8 cellular contexts compared by ENCODE assay signal in genomic region chr6:73653571-73654424, GRCh38. TPM values are rescaled to one million over a fixed set of nuclear protein-coding genes. Genes with fewer than 3 reads are reported as not detected.
DNase-seq lines count a peak whose midpoint lies in the region; ATAC-seq, FAIRE-seq and TF ChIP-seq lines count a peak whose summit lies in the region.

TSS of gene SLC17A5 (minus strand) at chr6:73653992. CDS start at chr6:73653886, 106 bp downstream.

- peak within 1 kb of the TSS; percentile 95 for H3K9ac ChIP-seq in HepG2 (ENCODE audit: insufficient read depth, low read depth, low read length)

- peak within 1 kb of the TSS; percentile 96 for H3K27ac ChIP-seq in HepG2 (ENCODE audit: extremely low read length, insufficient read depth, low read length)

- POLR2A ChIA-PET in HepG2 (lab: Yijun Ruan, JAX) = interaction anchor here (0.6 to 3.9 kb wide), 20 partner anchors 10 to 1590 kb away, joined by 3 to 46 read pairs (median 6); partner anchors contain the start of genes EEF1A1 and MTO1

- TF ChIP-seq EP300 in HepG2 (IDR thresholded peaks at IDR 0.05; ENCODE audit: low read depth in 2 of 2, low read length in 2 of 2) = 0 out of 4 replicates have a peak, but pooled peaks of 1 of the 2 experiments have one; percentile 29
- TF ChIP-seq EP300 in HepG2 (CRISPR knock-in tag; IDR thresholded peaks at IDR 0.05; ENCODE audit: borderline replicate concordance) = no peak

- no peaks in the 10 kb centered on the region; a peak in 1 of 5 replicates for H3K27me3 ChIP-seq in HepG2 (ENCODE audit: control insufficient read depth in 1 of 2, insufficient read depth in 2 of 2, low read length in 2 of 2)

- peaks cover 18% of the 10 kb centered on the region for H3K4me1 Mint-ChIP-seq in CD14-positive monocyte

- no peaks in the 10 kb centered on the region for H3K9me3 Mint-ChIP-seq in CD14-positive monocyte

- peak within 1 kb of the TSS; percentile 84 to 98 (median 86) for H3K4me3 ChIP-seq in HepG2 (replicated peaks in 1 of 3; ENCODE audit: insufficient read depth in 1 of 3, low read depth in 2 of 3, low read length in 3 of 3)

- H2AFZ ChIP-seq in HepG2 (ENCODE audit: low read length) = peak within 1 kb of the TSS; percentile 95

- peak within 1 kb of the TSS; percentile 90 to 98 for H3K4me3 Mint-ChIP-seq in CD14-positive monocyte

- peak within 1 kb of the TSS; percentile 97 to 99 (median 98) for H3K27ac Mint-ChIP-seq in CD14-positive monocyte

- 0 out of 2 replicates have a peak, but pooled peaks have one; percentile 4 for TF ChIP-seq RAD21 in HepG2 (CRISPR knock-in tag; IDR thresholded peaks at IDR 0.05)

- H4K20me1 ChIP-seq in HepG2 (ENCODE audit: insufficient read depth, low read length) = no peaks in the 10 kb centered on the region

- ATAC-seq in GM19395 (IDR thresholded peaks at IDR 0.05; ENCODE audit: unreplicated experiment) = peak; percentile 86
- peak; percentile 67 for ATAC-seq in HG03558 (IDR thresholded peaks at IDR 0.05; ENCODE audit: extremely low read depth, unreplicated experiment)
- peak; percentile 95 for ATAC-seq in HepG2

- TF ChIP-seq CTCF in CD14-positive monocyte (IDR thresholded peaks at IDR 0.05) (no peak), HepG2 (CRISPR knock-in tag; IDR thresholded peaks at IDR 0.05) (no peak)

- peaks cover 0 to 2% (median 0%) of the 10 kb centered on the region in 3 donors for H3K27me3 Mint-ChIP-seq in CD14-positive monocyte (ENCODE audit: low read depth in 3 of 3)

- H3K36me3 Mint-ChIP-seq in CD14-positive monocyte = peaks cover 13 to 20% of the 10 kb centered on the region in 2 donors

- no TSS peak for BruUV-seq in HepG2 (replicated peaks; lab: Mats Ljungman, UMichigan)

- peak; percentile 71 for FAIRE-seq in HepG2 (lab: Jason Lieb, UNC)

- TF ChIP-seq POLR2A in HepG2 (IDR thresholded peaks at IDR 0.05; ENCODE audit: insufficient read depth in 1 of 2, low read depth in 2 of 2, low read length in 2 of 2) = peak; percentile 68 to 87

- under 1% methylated on average over 14 of the region's 90 CpGs for WGBS in HepG2 (ENCODE audit: low lambda C conversion rate)

- peak within 1 kb of the TSS; percentile 87 for H3K4me2 ChIP-seq in HepG2 (ENCODE audit: low read depth, low read length)

- in situ Hi-C loops in HepG2 (cut with HindIII; ENCODE audit: extremely low pct_ligation_motif_present, low pct_unique_long_range_greater_than_20kb) = no loop called here

- H3K4me1 ChIP-seq in HepG2 (ENCODE audit: insufficient read depth, low read length) = peaks cover 28% of the 10 kb centered on the region

- peaks cover 8% of the 10 kb centered on the region for H3K79me2 ChIP-seq in HepG2 (ENCODE audit: insufficient read depth, low read length)

- intact Hi-C loops in CD14-positive monocyte (cut with micrococcal nuclease) = loop anchor here (2.0 to 10.0 kb wide), 3 partner anchors 69 to 133 kb away; partner anchors contain the start of gene EEF1A1 (in 2 of the 2)
- intact Hi-C loops in HepG2 (cut with micrococcal nuclease; ENCODE audit: unreplicated experiment) = loop anchor here (1.0 to 10.0 kb wide), 6 partner anchors 132 to 1589 kb away; partner anchors contain the start of genes COX7A2 and EEF1A1

- CTCF ChIA-PET in HepG2 (lab: Yijun Ruan, JAX; ENCODE audit: low intra/inter-chr PET ratio, low total read pairs) = no interaction called here

- peak; percentile 93 for DNase-seq in CD14-positive monocyte (ENCODE audit: low spot score)
- DNase-seq in NCI-H748 (lab: John Stamatoyannopoulos, UW; ENCODE audit: unreplicated experiment) = peak; percentile 96
- DNase-seq in activated CD4-positive, alpha-beta T cell treated with anti-CD3 and anti-CD28 coated beads, Interleukin-2, amount 50 U/mL, for 4 hours = peak; percentile 82 to 84
- DNase-seq in dermis blood vessel endothelial cell = peak; percentile 96
- peak; percentile 91 for DNase-seq in HepG2 (ENCODE audit: low spot score)
- peak; percentile 89 to 90 for DNase-seq in stimulated activated CD4-positive, alpha-beta T cell treated with anti-CD3 and anti-CD28 coated beads, Interleukin-2, amount 100 ng/mL, for 48 hours

- peaks cover 2 to 3% of the 10 kb centered on the region in 2 experiments; a peak in 1 of 5 replicates for H3K36me3 ChIP-seq in HepG2 (replicated peaks in 1 of 2; ENCODE audit: control insufficient read depth in 1 of 2, insufficient read depth in 2 of 2, low read length in 2 of 2)

- no peaks in the 10 kb centered on the region for H3K9me3 ChIP-seq in HepG2 (ENCODE audit: low read length)

TF ChIP-seq in HepG2, 621 proteins besides CTCF, POLR2A, EP300 and RAD21 (continues in another document):
- TF ChIP-seq SAFB2 (CRISPR knock-in tag; IDR thresholded peaks at IDR 0.05; ENCODE audit: borderline replicate concordance, low read depth) (peak; percentile 58; the same call in 1 of the 2 replicates), ZNF598 (CRISPR knock-in tag; IDR thresholded peaks at IDR 0.05; ENCODE audit: borderline replicate concordance) (peak; percentile 92; the same call in 1 of the 2 replicates), ATAD3A (CRISPR knock-in tag; IDR thresholded peaks at IDR 0.05) (no peak), ARNTL (CRISPR knock-in tag; IDR thresholded peaks at IDR 0.05) (0 out of 2 replicates have a peak, but pooled peaks have one; percentile 14), ZNF451 (CRISPR knock-in tag; IDR thresholded peaks at IDR 0.05) (peak; percentile 75; the same call in 1 of the 2 replicates), ARID4A (CRISPR knock-in tag; IDR thresholded peaks at IDR 0.05; ENCODE audit: borderline replicate concordance) (peak; percentile 71), YEATS4 (CRISPR knock-in tag; IDR thresholded peaks at IDR 0.05; ENCODE audit: borderline replicate concordance) (peak; percentile 76; the same call in 1 of the 2 replicates), SOX5 (CRISPR knock-in tag; IDR thresholded peaks at IDR 0.05; ENCODE audit: borderline replicate concordance) (0 out of 2 replicates have a peak, but pooled peaks have one; percentile 9), SKI (IDR thresholded peaks at IDR 0.05; ENCODE audit: partially characterized antibody) (peak; percentile 53), SIX4 (CRISPR knock-in tag; IDR thresholded peaks at IDR 0.05) (0 out of 2 replicates have a peak, but pooled peaks have one; percentile 40)

RNA-seq across cellular contexts. Expression of gene SLC17A5, which starts in this region (rescaled TPM):
- polyA plus RNA-seq in CD14-positive monocyte (10 to 100 TPM in 1 of 2 donors, 1 to 10 TPM in 1; 9.4 to 11.6 TPM), HepG2 (2011; rRNA removed) (13.3 and 18.3 TPM in 2 replicates)
- total RNA-seq in dermis blood vessel endothelial cell (24.0 and 31.5 TPM in 2 replicates), HepG2 (2016; rRNA removed; fragmentation: Illumina TruSeq; extraction: Trizol) (13.6 and 20.5 TPM in 2 replicates)
- total RNA-seq in HepG2 (2016; cell fraction: cytosol; rRNA removed; fragmentation: Illumina TruSeq; extraction: Trizol; ENCODE audit: low read depth) = 3.7 and 4.7 TPM in 2 replicates
- total RNA-seq in HepG2 (2016; cell fraction: insoluble cytoplasmic fraction; rRNA removed; fragmentation: Illumina TruSeq; extraction: Trizol) = 13.3 and 21.0 TPM in 2 replicates
- total RNA-seq in HepG2 (2016; cell fraction: membrane; rRNA removed; fragmentation: Illumina TruSeq; extraction: Trizol) = 9.9 and 11.7 TPM in 2 replicates
- 16.3 and 20.4 TPM in 2 replicates for total RNA-seq in HepG2 (2016; cell fraction: nucleus; rRNA removed; fragmentation: Illumina TruSeq; extraction: Trizol)
- 12.6 and 15.5 TPM in 2 replicates for polyA plus RNA-seq in HepG2 (2011; cell fraction: cytosol; rRNA removed)
- polyA plus RNA-seq in HepG2 (2011; cell fraction: nucleus; rRNA removed) = 2.8 and 4.1 TPM in 2 replicates
- polyA plus RNA-seq in HepG2 (2012) = 10.0 and 11.8 TPM in 2 replicates
- polyA plus RNA-seq in HepG2 (2016; cell fraction: cytosol; fragmentation: Illumina TruSeq; extraction: Trizol; ENCODE audit: low read depth) = 1.8 and 2.4 TPM in 2 replicates
- 10.8 and 11.9 TPM in 2 replicates for polyA plus RNA-seq in HepG2 (2016; cell fraction: insoluble cytoplasmic fraction; fragmentation: Illumina TruSeq; extraction: Trizol; ENCODE audit: low read depth)
- 5.8 and 6.1 TPM in 2 replicates for polyA plus RNA-seq in HepG2 (2016; cell fraction: membrane; fragmentation: Illumina TruSeq; extraction: Trizol; ENCODE audit: low read depth)
- 19.5 and 20.0 TPM in 2 replicates for polyA plus RNA-seq in HepG2 (2016; cell fraction: nucleus; fragmentation: Illumina TruSeq; extraction: Trizol; ENCODE audit: insufficient read depth, low read depth)
- 13.3 and 27.2 TPM in 2 replicates for polyA minus RNA-seq in HepG2 (2011; rRNA and poly(A)+ RNA removed; ENCODE audit: low replicate concordance)
- 13.9 and 15.0 TPM in 2 replicates for polyA minus RNA-seq in HepG2 (2011; cell fraction: cytosol; rRNA and poly(A)+ RNA removed)
- 10.9 and 14.3 TPM in 2 replicates for polyA minus RNA-seq in HepG2 (2011; cell fraction: nucleus; rRNA and poly(A)+ RNA removed)

Comparison
In these comparisons a context has a peak if more than half of its experiments do, and no peak if none do; other contexts are left out.
1. Peak in every context shown above with its lines: DNase-seq, ATAC-seq, H3K4me3 ChIP-seq and H3K27ac ChIP-seq.